Comparison of ENCODE assay signal across 8 cellular contexts in genomic region chr2:237471457-237472186, GRCh38. TPM values are rescaled to one million over a fixed set of nuclear protein-coding genes. Genes with fewer than 3 reads are reported as not detected.
DNase-seq lines count a peak whose midpoint lies in the region; ATAC-seq, FAIRE-seq and TF ChIP-seq lines count a peak whose summit lies in the region.

No MANE protein-coding gene starts in this region.

- no peaks in the 10 kb centered on the region for H3K36me3 ChIP-seq in bronchial epithelial cell (ENCODE audit: control insufficient read depth, insufficient read depth, low read length)

- ATAC-seq in GM21717 (IDR thresholded peaks at IDR 0.05; ENCODE audit: unreplicated experiment) (no peak), HG03378 (IDR thresholded peaks at IDR 0.05; ENCODE audit: unreplicated experiment) (no peak)

- DNase-seq in AML-193 (lab: John Stamatoyannopoulos, UW) = peak; percentile 14 to 33
- peak; percentile 47 for DNase-seq in GM12892 (ENCODE audit: insufficient read length)
- peak; percentile 65 for DNase-seq in RKO (ENCODE audit: low spot score)
- no peak for DNase-seq in bronchial epithelial cell (ENCODE audit: low read depth)
- DNase-seq in medulla oblongata (ENCODE audit: extremely low spot score) = peak; percentile 18
- no peak for DNase-seq in NCI-H2107 treated with DMSO at 0.1 percent for 48 hours (lab: John Stamatoyannopoulos, UW; ENCODE audit: unreplicated experiment)

- peak; percentile 65 for TF ChIP-seq CTCF in bronchial epithelial cell (IDR thresholded peaks at IDR 0.05; ENCODE audit: insufficient read depth, low read length, severe bottlenecking)

- H3K4me3 ChIP-seq in bronchial epithelial cell (ENCODE audit: low read depth, low read length) = no peak overlapping the region

- FAIRE-seq in GM12892 (lab: Jason Lieb, UNC) = no peak
- peak; percentile 75 for FAIRE-seq in bronchial epithelial cell (lab: Jason Lieb, UNC)

- no peaks in the 10 kb centered on the region for H3K27me3 ChIP-seq in bronchial epithelial cell (ENCODE audit: control insufficient read depth, insufficient read depth, low read length)

- TF ChIP-seq POLR2A in GM12892 (IDR thresholded peaks at IDR 0.05; ENCODE audit: low read depth, low read length) = no peak

RNA-seq across cellular contexts. Expression of gene MLPH, which starts 15.4 kb away (rescaled TPM):
- not detected for polyA plus RNA-seq in GM12892 (2012; ENCODE audit: missing spikeins)
- 6.6 and 14.7 TPM in 2 replicates for total RNA-seq in bronchial epithelial cell

RNA-seq across cellular contexts. Expression of gene COL6A3, which starts 57.7 kb away (rescaled TPM):
- 0.06 TPM for polyA plus RNA-seq in GM12892 (2012; ENCODE audit: missing spikeins)
- total RNA-seq in bronchial epithelial cell = 0.64 and 16.6 TPM in 2 replicates

Comparison
In these comparisons a context has a peak if more than half of its experiments do, and no peak if none do; other contexts are left out.
1. DNase-seq: peak in AML-193 (2 of 2), GM12892 (single experiment), RKO (single experiment) and medulla oblongata (single experiment); none in bronchial epithelial cell (single experiment) and NCI-H2107 treated with DMSO at 0.1 percent for 48 hours (single experiment).